ENCODE assay signal across 13 cellular contexts in the genomic region with DNA sequence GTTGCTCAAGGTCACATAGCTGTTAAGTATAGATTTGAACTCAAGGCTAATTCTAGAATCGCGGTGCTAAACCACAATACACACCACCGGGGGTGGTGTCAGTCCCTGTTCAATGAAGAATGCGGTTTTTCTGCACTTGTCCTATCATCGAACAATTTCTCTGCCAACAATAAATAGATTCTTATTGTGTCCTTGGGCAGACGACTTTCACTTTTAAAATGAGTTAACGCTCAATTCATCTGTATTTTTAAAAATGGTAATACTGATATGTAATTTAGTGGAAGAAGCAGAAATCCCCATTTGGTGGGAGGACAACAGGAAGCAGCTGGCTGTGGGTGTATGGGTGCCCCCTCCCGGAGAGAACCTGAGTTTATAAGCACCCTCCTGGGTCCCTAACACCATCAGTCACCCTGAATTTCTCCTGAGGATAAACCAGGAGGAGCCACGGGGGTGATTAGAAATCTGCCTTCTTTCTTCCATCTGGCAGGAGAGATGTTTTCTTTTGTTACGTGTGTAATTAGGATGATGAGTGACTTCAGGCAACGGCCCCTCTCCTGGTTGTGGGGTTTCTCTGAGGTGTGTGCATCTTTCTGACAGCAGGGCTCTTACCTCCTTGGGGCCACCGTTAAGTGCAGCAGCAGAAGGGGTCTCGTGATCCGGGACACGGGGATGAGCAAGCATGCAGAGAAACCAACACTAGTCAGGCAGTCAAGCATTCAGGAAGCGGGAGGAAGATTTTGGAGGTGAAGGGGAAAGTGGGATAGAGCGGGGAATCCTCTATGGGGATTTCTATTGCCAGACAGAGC.
DNase-seq lines count a peak whose midpoint lies in the region; ATAC-seq and TF ChIP-seq lines count a peak whose summit lies in the region.
"Had no signal": no experiment of that assay in that cellular context is flagged by ENCODE, and none has a peak within 500 bp of the region (broad histone marks: within the 10 kb centered on the region; RNA-seq: fewer than 3 reads in every experiment).

No MANE protein-coding gene starts in this region.

- intact Hi-C loops in spleen (cut with DNase I; ENCODE audit: low total_unique reads), result no loop called here

- H3K4me1 Mint-ChIP-seq in endodermal cell, result peaks cover 21% of the 10 kb centered on the region

- no peak for TF ChIP-seq POLR2A in spleen (IDR thresholded peaks at IDR 0.05)

- H3K27me3 ChIP-seq in endodermal cell (ENCODE audit: control insufficient read depth, insufficient read depth, low read length, poor library complexity, severe bottlenecking) (no peaks in the 10 kb centered on the region), spleen (replicated peaks in 1 of 7) (peaks cover 0 to 10% (median 0%) of the 10 kb centered on the region in 7 donors)

- peak overlapping the region; percentile 34 for H3K27ac ChIP-seq in endodermal cell (ENCODE audit: low read depth, low read length)
- H3K27ac ChIP-seq in spleen, result no peak overlapping the region
- H3K27ac ChIP-seq: stomach had no signal

- no peaks in the 10 kb centered on the region for H3K36me3 Mint-ChIP-seq in endodermal cell (ENCODE audit: low read depth)

- no peak overlapping the region for H3K9ac ChIP-seq in endodermal cell (ENCODE audit: extremely low read depth, low read length, poor library complexity, severe bottlenecking)

- peak; percentile 63 for DNase-seq in GM12865 (ENCODE audit: low read depth)
- no peak for DNase-seq in endodermal cell
- no peak for DNase-seq in T1000 (lab: John Stamatoyannopoulos, UW)
- no peak for DNase-seq in NCI-H1417 treated with DMSO at 0.1 percent for 48 hours (lab: John Stamatoyannopoulos, UW)
- no peak for DNase-seq in activated CD4-positive, alpha-beta T cell treated with anti-CD3 and anti-CD28 coated beads for 4 hours
- no peak for DNase-seq in spleen
- DNase-seq: activated CD4-positive, CD25-positive, alpha-beta regulatory T cell treated with anti-CD3 and anti-CD28 coated beads, Interleukin-2, amount 50 U/mL, for 72 hours; activated naive CD8-positive, alpha-beta T cell treated with anti-CD3 and anti-CD28 coated beads, Interleukin-2, amount 50 U/mL, for 24 hours; NCI-H1694 treated with DMSO at 0.1 percent for 48 hours; stomach had no signal

- no peaks in the 10 kb centered on the region for H3K9me3 Mint-ChIP-seq in endodermal cell
- H3K9me3 Mint-ChIP-seq: activated naive CD8-positive, alpha-beta T cell treated with anti-CD3 and anti-CD28 coated beads, Interleukin-2, amount 50 U/mL, for 24 hours had no signal

- 87 to 89% methylated on average over 13 to 17 of the region's 17 CpGs for WGBS in endodermal cell (ENCODE audit: insufficient coverage in 1 of 2, insufficient read length in 1 of 2), 2 experiments
- WGBS in spleen, 5 donors, result 60 to 69% (median 63%) methylated on average over 17 of the region's 17 CpGs

- TF ChIP-seq CTCF in GM12865 (IDR thresholded peaks at IDR 0.05; ENCODE audit: insufficient read depth, low read depth, low read length, missing control alignments) (peak; percentile 5), endodermal cell (conservative IDR thresholded peaks at IDR 0.05) (no peak), spleen (IDR thresholded peaks at IDR 0.05 in 8 of 11, conservative IDR thresholded peaks at IDR 0.05 in 3 of 11) (no peak)

- H3K4me1 ChIP-seq in endodermal cell (ENCODE audit: control insufficient read depth, insufficient read depth, low read length) (peaks cover 3% of the 10 kb centered on the region), spleen (peaks cover 3 to 26% (median 17%) of the 10 kb centered on the region in 6 donors)
- H3K4me1 ChIP-seq: stomach had no signal

- ATAC-seq in GM21360 (IDR thresholded peaks at IDR 0.05; ENCODE audit: unreplicated experiment) (peak; percentile 53), HG03457 (IDR thresholded peaks at IDR 0.05; ENCODE audit: unreplicated experiment) (peak; percentile 40)
- ATAC-seq: activated naive CD8-positive, alpha-beta T cell treated with anti-CD3 and anti-CD28 coated beads, Interleukin-2, amount 50 U/mL, for 24 hours had no signal

- no peak overlapping the region for H3K4me3 Mint-ChIP-seq in endodermal cell
- H3K4me3 Mint-ChIP-seq: activated naive CD8-positive, alpha-beta T cell treated with anti-CD3 and anti-CD28 coated beads, Interleukin-2, amount 50 U/mL, for 24 hours had no signal

- H3K27ac Mint-ChIP-seq in endodermal cell, result no peak overlapping the region
- H3K27ac Mint-ChIP-seq: activated naive CD8-positive, alpha-beta T cell treated with anti-CD3 and anti-CD28 coated beads, Interleukin-2, amount 50 U/mL, for 24 hours had no signal

- no peaks in the 10 kb centered on the region for H3K9me3 ChIP-seq in endodermal cell (ENCODE audit: control insufficient read depth, low read length)
- peaks cover 0 to 7% (median 1%) of the 10 kb centered on the region in 8 donors for H3K9me3 ChIP-seq in spleen
- H3K9me3 ChIP-seq: stomach had no signal

- H3K36me3 ChIP-seq in endodermal cell (ENCODE audit: control insufficient read depth, insufficient read depth, low read length), result peaks cover 4% of the 10 kb centered on the region
- H3K36me3 ChIP-seq in spleen, result no peaks in the 10 kb centered on the region
- H3K36me3 ChIP-seq: stomach had no signal

- H3K4me3 ChIP-seq in GM12865 (ENCODE audit: low read depth, low read length) (no peak overlapping the region), endodermal cell (ENCODE audit: low read length) (no peak overlapping the region), spleen (peak overlapping the region in 1 of 8 donors; percentile 17)
- H3K4me3 ChIP-seq: smooth muscle cell, stomach had no signal

- no peaks in the 10 kb centered on the region for H3K27me3 Mint-ChIP-seq in endodermal cell (ENCODE audit: insufficient read depth)
